ENCODE assay signal across 8 cellular contexts in genomic region chr10:43202657-43203490, GRCh38.
DNase-seq lines count a peak whose midpoint lies in the region; ATAC-seq, FAIRE-seq and TF ChIP-seq lines count a peak whose summit lies in the region.

No MANE protein-coding gene starts in this region.

- H3K27ac ChIP-seq in psoas muscle: no peak overlapping the region

- ATAC-seq in HG02938 (IDR thresholded peaks at IDR 0.05; ENCODE audit: unreplicated experiment) (peak; percentile 18), psoas muscle (peak; percentile 27 to 63 (median 41))

- WGBS in psoas muscle, 3 donors: 32 to 34% (median 33%) methylated on average over 26 to 38 of the region's 38 CpGs

- peak; percentile 77 for DNase-seq in DMS53 (lab: John Stamatoyannopoulos, UW)
- DNase-seq in activated CD8-positive, alpha-beta memory T cell treated with anti-CD3 and anti-CD28 coated beads, Interleukin-2, amount 50 U/mL, for 4 hours: peak; percentile 44
- DNase-seq in frontal cortex (ENCODE audit: low spot score in 2 of 2): peak; percentile 28 to 38
- peak; percentile 27 to 65 for DNase-seq in psoas muscle
- DNase-seq in NCI-H510A (lab: John Stamatoyannopoulos, UW): no peak
- no peak for DNase-seq in NCI-H69 (lab: John Stamatoyannopoulos, UW)
- DNase-seq in GOT3 (lab: John Stamatoyannopoulos, UW): no peak

- H3K27me3 ChIP-seq in psoas muscle (ENCODE audit: insufficient read depth in 3 of 3, low read length in 2 of 3): no peaks in the 10 kb centered on the region

- H3K36me3 ChIP-seq in psoas muscle (ENCODE audit: insufficient read depth in 1 of 2, low read depth in 1 of 2): no peaks in the 10 kb centered on the region

- FAIRE-seq in frontal cortex (lab: Jason Lieb, UNC): no peak

- no peaks in the 10 kb centered on the region for H3K9me3 ChIP-seq in psoas muscle

- intact Hi-C loops in psoas muscle (cut with DNase I): no loop called here

- no peaks in the 10 kb centered on the region for H3K4me1 ChIP-seq in psoas muscle

- peak overlapping the region; percentile 52 for H3K4me3 ChIP-seq in psoas muscle

- no peak for TF ChIP-seq CTCF in psoas muscle (IDR thresholded peaks at IDR 0.05)

Comparison
In these comparisons a context has a peak if more than half of its experiments do, and no peak if none do; other contexts are left out.
1. DNase-seq: peak in DMS53 (single experiment), activated CD8-positive, alpha-beta memory T cell treated with anti-CD3 and anti-CD28 coated beads, Interleukin-2, amount 50 U/mL, for 4 hours (single experiment), frontal cortex (2 of 2) and psoas muscle (2 of 2); none in NCI-H510A (single experiment), NCI-H69 (single experiment) and GOT3 (single experiment).